21 cellular contexts compared by ENCODE assay signal in the genomic region with DNA sequence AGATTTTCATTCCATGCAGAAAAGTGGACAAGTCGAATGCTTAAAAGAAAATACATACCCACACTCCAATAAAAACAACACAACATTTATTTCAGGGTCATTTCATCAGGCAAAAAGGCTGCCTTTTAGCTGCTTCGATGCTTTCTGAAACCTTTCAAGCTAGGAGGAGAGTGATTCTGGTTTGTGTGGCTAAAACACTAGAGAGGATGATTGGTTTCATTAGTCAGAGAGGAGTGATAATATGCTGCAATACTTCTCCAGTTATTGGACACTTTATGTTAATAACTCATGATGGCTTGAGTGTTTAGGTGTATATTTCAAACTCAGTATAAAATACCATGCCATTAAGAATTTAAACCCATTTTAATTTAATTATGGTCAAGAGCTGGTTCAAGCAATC.
"Had no signal": no experiment of that assay in that cellular context is flagged by ENCODE, and none has a peak within 500 bp of the region (broad histone marks: within the 10 kb centered on the region; RNA-seq: fewer than 3 reads in every experiment).

No MANE protein-coding gene starts in this region.

- H3K9me3 ChIP-seq: ascending aorta, esophagus squamous epithelium, spleen, upper lobe of right lung had no signal

- H3K4me1 ChIP-seq: spleen, upper lobe of right lung had no signal

- H3K36me3 ChIP-seq: ascending aorta, esophagus squamous epithelium, spleen, upper lobe of right lung had no signal

- H3K27me3 Mint-ChIP-seq: activated naive CD4-positive, alpha-beta T cell treated with anti-CD3 and anti-CD28 coated beads, Interleukin-2, amount 50 U/mL, for 24 hours; progenitor cell of endocrine pancreas had no signal

- FAIRE-seq: bronchial epithelial cell had no signal

- DNase-seq: activated CD4-positive, alpha-beta T cell treated with anti-CD3 and anti-CD28 coated beads for 1 hour; activated CD4-positive, alpha-beta T cell treated with anti-CD3 and anti-CD28 coated beads, Interleukin-2, amount 50 U/mL, for 1 hour; activated CD8-positive, alpha-beta T cell treated with anti-CD3 and anti-CD28 coated beads, Interleukin-2, amount 10 ng/mL, durations not matched to agents 7 days and 5 days; activated gamma-delta T cell treated with Interleukin-2 at 50 U/mL for 16 hours; activated T-cell treated with anti-CD3 and anti-CD28 coated beads, Interleukin-2, amount 50 U/mL, for 1 hour; endodermal cell; esophagus squamous epithelium; foreskin melanocyte; hippocampal formation; midbrain; natural killer cell; spleen; stimulated activated CD4-positive, alpha-beta T cell treated with anti-CD3 and anti-CD28 coated beads, Interleukin-4, amount 100 ng/mL, for 24 hours; stimulated activated naive CD8-positive, alpha-beta T cell treated with anti-CD3 and anti-CD28 coated beads, Interleukin-15, Interleukin-2, amounts not matched to agents 100 U/mL and 50 U/mL, for 24 hours; T-helper 9 cell; upper lobe of right lung had no signal

- ATAC-seq: activated CD8-positive, alpha-beta T cell treated with anti-CD3 and anti-CD28 coated beads, Interleukin-2, amount 10 ng/mL, durations not matched to agents 7 days and 5 days; natural killer cell; stimulated activated naive CD8-positive, alpha-beta T cell treated with anti-CD3 and anti-CD28 coated beads, Interleukin-15, Interleukin-2, amounts not matched to agents 100 U/mL and 50 U/mL, for 24 hours; upper lobe of right lung had no signal

- H3K27ac ChIP-seq: ascending aorta, coronary artery, esophagus squamous epithelium, spleen, upper lobe of right lung had no signal

- H3K36me3 Mint-ChIP-seq: activated naive CD4-positive, alpha-beta T cell treated with anti-CD3 and anti-CD28 coated beads, Interleukin-2, amount 50 U/mL, for 24 hours; natural killer cell had no signal

- H3K4me1 Mint-ChIP-seq: activated naive CD4-positive, alpha-beta T cell treated with anti-CD3 and anti-CD28 coated beads, Interleukin-2, amount 50 U/mL, for 24 hours; endodermal cell; natural killer cell had no signal

- H3K4me3 Mint-ChIP-seq: activated CD8-positive, alpha-beta T cell treated with anti-CD3 and anti-CD28 coated beads, Interleukin-2, amount 10 ng/mL, durations not matched to agents 7 days and 5 days; activated naive CD4-positive, alpha-beta T cell treated with anti-CD3 and anti-CD28 coated beads, Interleukin-2, amount 50 U/mL, for 24 hours; endodermal cell; natural killer cell had no signal

- H3K4me3 ChIP-seq: ascending aorta, coronary artery, esophagus squamous epithelium, spleen, upper lobe of right lung had no signal

- H3K27me3 ChIP-seq: ascending aorta, esophagus squamous epithelium, spleen, upper lobe of right lung had no signal

- H3K9me3 Mint-ChIP-seq: endodermal cell had no signal

- H3K27ac Mint-ChIP-seq: activated CD8-positive, alpha-beta T cell treated with anti-CD3 and anti-CD28 coated beads, Interleukin-2, amount 10 ng/mL, durations not matched to agents 7 days and 5 days; activated naive CD4-positive, alpha-beta T cell treated with anti-CD3 and anti-CD28 coated beads, Interleukin-2, amount 50 U/mL, for 24 hours; endodermal cell; natural killer cell; progenitor cell of endocrine pancreas had no signal
